ENCODE assay signal across 21 cellular contexts in genomic region chr2:239724194-239724849, GRCh38.
A peak's percentile ranks its signal among the peaks of the same experiment; 100 is the strongest.
DNase-seq lines count a peak whose midpoint lies in the region; ATAC-seq and TF ChIP-seq lines count a peak whose summit lies in the region.
"Had no signal": no experiment of that assay in that cellular context is flagged by ENCODE, and none has a peak within 500 bp of the region (broad histone marks: within the 10 kb centered on the region; RNA-seq: fewer than 3 reads in every experiment).

No MANE protein-coding gene starts in this region.

- 71% methylated on average over 16 of the region's 16 CpGs for WGBS in right cardiac atrium

- H3K9me3 ChIP-seq in right cardiac atrium (ENCODE audit: control insufficient read depth, low read length) (no peaks in the 10 kb centered on the region), left ventricle myocardium inferior (replicated peaks) (no peaks in the 10 kb centered on the region), upper lobe of right lung (no peaks in the 10 kb centered on the region)
- H3K9me3 ChIP-seq: breast epithelium, tibial artery had no signal

- no peaks in the 10 kb centered on the region for H3K36me3 Mint-ChIP-seq in brain
- H3K36me3 Mint-ChIP-seq: stimulated activated memory B cell treated with anti-CD40 and anti-IgM and Interleukin-4, amounts not matched to agents 10 μg/mL and 1 μg/mL and 100 μg/mL, for 72 hours had no signal

- POLR2A ChIA-PET in RWPE1 (lab: Yijun Ruan, JAX; ENCODE audit: low non-redundant PET) = no interaction called here

- CTCF ChIA-PET in RWPE1 (lab: Yijun Ruan, JAX) = no interaction called here

- no peaks in the 10 kb centered on the region for H3K4me1 ChIP-seq in right cardiac atrium (ENCODE audit: control insufficient read depth, insufficient read depth, low read length)
- no peaks in the 10 kb centered on the region for H3K4me1 ChIP-seq in left ventricle myocardium inferior
- no peaks in the 10 kb centered on the region for H3K4me1 ChIP-seq in upper lobe of right lung
- H3K4me1 ChIP-seq: breast epithelium, parathyroid adenoma had no signal

- H3K27ac ChIP-seq in right cardiac atrium (ENCODE audit: low read length) (no peak overlapping the region), left ventricle myocardium inferior (replicated peaks) (no peak overlapping the region), upper lobe of right lung (no peak overlapping the region), RWPE1 (no peak overlapping the region)
- H3K27ac ChIP-seq: breast epithelium, parathyroid adenoma, tibial artery had no signal

- TF ChIP-seq CTCF in left ventricle myocardium inferior (IDR thresholded peaks at IDR 0.05; ENCODE audit: borderline replicate concordance) (no peak), brain (conservative IDR thresholded peaks at IDR 0.05) (no peak), upper lobe of right lung (IDR thresholded peaks at IDR 0.05) (no peak), RWPE1 (conservative IDR thresholded peaks at IDR 0.05; ENCODE audit: low read depth) (no peak)

- H3K27ac Mint-ChIP-seq in brain = peak overlapping the region in 3 of 5 experiments; percentile 54 to 61 (median 59)
- H3K27ac Mint-ChIP-seq: activated CD4-positive, alpha-beta T cell treated with anti-CD3 and anti-CD28 coated beads for 36 hours; activated naive CD8-positive, alpha-beta T cell treated with anti-CD3 and anti-CD28 coated beads, Interleukin-2, amount 50 U/mL, for 24 hours; activated T-helper 2 cell treated with anti-CD3 and anti-CD28 coated beads, Interferon-gamma antibody, Interleukin-2, Interleukin-4, amounts not matched to agents 10 μg/mL and 5 μg/mL and 100 μg/mL, durations not matched to agents 14 hours and 24 hours and 36 hours; stimulated activated memory B cell treated with anti-CD40 and anti-IgM and Interleukin-4, amounts not matched to agents 10 μg/mL and 1 μg/mL and 100 μg/mL, for 72 hours had no signal

- H3K27me3 ChIP-seq in right cardiac atrium (ENCODE audit: control insufficient read depth, insufficient read depth) (no peaks in the 10 kb centered on the region), left ventricle myocardium inferior (ENCODE audit: low read depth) (peaks cover 47% of the 10 kb centered on the region), upper lobe of right lung (no peaks in the 10 kb centered on the region)
- H3K27me3 ChIP-seq: breast epithelium, tibial artery had no signal

- ATAC-seq in right cardiac atrium (peak in 1 of 2 donors; percentile 9), upper lobe of right lung (no peak)
- ATAC-seq: activated CD4-positive, alpha-beta T cell treated with anti-CD3 and anti-CD28 coated beads for 36 hours; activated naive CD8-positive, alpha-beta T cell treated with anti-CD3 and anti-CD28 coated beads, Interleukin-2, amount 50 U/mL, for 24 hours; stimulated activated memory B cell treated with anti-CD40 and anti-IgM and Interleukin-4, amounts not matched to agents 10 μg/mL and 1 μg/mL and 100 μg/mL, for 72 hours had no signal

- H3K9me3 Mint-ChIP-seq in brain = peaks cover 0 to 2% (median 0%) of the 10 kb centered on the region in 5 experiments
- H3K9me3 Mint-ChIP-seq: activated naive CD8-positive, alpha-beta T cell treated with anti-CD3 and anti-CD28 coated beads, Interleukin-2, amount 50 U/mL, for 24 hours; activated T-helper 2 cell treated with anti-CD3 and anti-CD28 coated beads, Interferon-gamma antibody, Interleukin-2, Interleukin-4, amounts not matched to agents 10 μg/mL and 5 μg/mL and 100 μg/mL, durations not matched to agents 14 hours and 24 hours and 36 hours had no signal

- H3K27me3 Mint-ChIP-seq in brain = peaks cover 3% of the 10 kb centered on the region
- H3K27me3 Mint-ChIP-seq: activated CD4-positive, alpha-beta T cell treated with anti-CD3 and anti-CD28 coated beads for 36 hours; activated naive CD8-positive, alpha-beta T cell treated with anti-CD3 and anti-CD28 coated beads, Interleukin-2, amount 50 U/mL, for 24 hours had no signal

- H3K36me3 ChIP-seq in left ventricle myocardium inferior = no peaks in the 10 kb centered on the region
- H3K36me3 ChIP-seq in upper lobe of right lung = no peaks in the 10 kb centered on the region
- H3K36me3 ChIP-seq: breast epithelium, tibial artery had no signal

- H3K4me3 ChIP-seq in right cardiac atrium (ENCODE audit: low read length) (no peak overlapping the region), left ventricle myocardium inferior (no peak overlapping the region), upper lobe of right lung (no peak overlapping the region)
- H3K4me3 ChIP-seq: breast epithelium, tibial artery had no signal

- peak overlapping the region in 1 of 5 experiments; percentile 17 for H3K4me3 Mint-ChIP-seq in brain
- H3K4me3 Mint-ChIP-seq: activated CD4-positive, alpha-beta T cell treated with anti-CD3 and anti-CD28 coated beads for 36 hours; activated naive CD8-positive, alpha-beta T cell treated with anti-CD3 and anti-CD28 coated beads, Interleukin-2, amount 50 U/mL, for 24 hours; stimulated activated memory B cell treated with anti-CD40 and anti-IgM and Interleukin-4, amounts not matched to agents 10 μg/mL and 1 μg/mL and 100 μg/mL, for 72 hours had no signal

- DNase-seq in right cardiac atrium = peak; percentile 39 to 66 (median 63)
- DNase-seq in left ventricle myocardium inferior = no peak
- peak; percentile 35 for DNase-seq in midbrain (lab: John Stamatoyannopoulos, UW)
- peak; percentile 46 for DNase-seq in upper lobe of right lung
- DNase-seq in NCI-H146 (lab: John Stamatoyannopoulos, UW) = no peak
- no peak for DNase-seq in NCI-H2227 (lab: John Stamatoyannopoulos, UW; ENCODE audit: unreplicated experiment)
- no peak for DNase-seq in RWPE1 (ENCODE audit: low spot score)
- DNase-seq: activated CD4-positive, alpha-beta T cell treated with anti-CD3 and anti-CD28 coated beads for 36 hours; activated naive CD8-positive, alpha-beta T cell treated with anti-CD3 and anti-CD28 coated beads, Interleukin-2, amount 50 U/mL, for 24 hours; foreskin fibroblast; hippocampal formation; NCI-H1092 treated with DMSO at 0.1 percent for 48 hours; NCI-H774; SHP77 treated with DMSO at 0.1 percent for 48 hours; stimulated activated CD4-positive, alpha-beta T cell treated with anti-CD3 and anti-CD28 coated beads, Interleukin-1b, Interleukin-23, amount 100 ng/mL, for 48 hours had no signal

- intact Hi-C loops in right cardiac atrium (cut with DNase I) = no loop called here
- intact Hi-C loops in left ventricle myocardium inferior (cut with micrococcal nuclease) = no loop called here
- intact Hi-C loops in upper lobe of right lung (cut with DNase I) = no loop called here

- peaks cover 33% of the 10 kb centered on the region for H3K4me1 Mint-ChIP-seq in brain
- H3K4me1 Mint-ChIP-seq: activated CD4-positive, alpha-beta T cell treated with anti-CD3 and anti-CD28 coated beads for 36 hours; activated naive CD8-positive, alpha-beta T cell treated with anti-CD3 and anti-CD28 coated beads, Interleukin-2, amount 50 U/mL, for 24 hours; stimulated activated memory B cell treated with anti-CD40 and anti-IgM and Interleukin-4, amounts not matched to agents 10 μg/mL and 1 μg/mL and 100 μg/mL, for 72 hours had no signal

Comparison
In these comparisons a context has a peak if more than half of its experiments do, and no peak if none do; other contexts are left out.
1. DNase-seq: peak in right cardiac atrium (3 of 3), midbrain (single experiment) and upper lobe of right lung (single experiment); none in left ventricle myocardium inferior (single experiment), NCI-H146 (single experiment), NCI-H2227 (single experiment) and RWPE1 (single experiment).